21 cellular contexts compared by ENCODE assay signal in genomic region chr1:39754906-39755504, GRCh38. TPM values are rescaled to one million over a fixed set of nuclear protein-coding genes. Genes with fewer than 3 reads are reported as not detected.
DNase-seq lines count a peak whose midpoint lies in the region; ATAC-seq lines count a peak whose summit lies in the region.
"Had no signal": no experiment of that assay in that cellular context is flagged by ENCODE, and none has a peak within 500 bp of the region (broad histone marks: within the 10 kb centered on the region; RNA-seq: fewer than 3 reads in every experiment).

No MANE protein-coding gene starts in this region.

- H3K27ac Mint-ChIP-seq in activated T-helper 2 cell treated with anti-CD3 and anti-CD28 coated beads, Interferon-gamma antibody, Interleukin-2, Interleukin-4, amounts not matched to agents 10 μg/mL and 5 μg/mL and 100 μg/mL, durations not matched to agents 14 hours and 24 hours and 36 hours, result no peak overlapping the region
- H3K27ac Mint-ChIP-seq: activated CD4-positive, alpha-beta T cell treated with anti-CD3 and anti-CD28 coated beads, Interleukin-2, amount 10 ng/mL, durations not matched to agents 7 days and 5 days; CD4-positive, alpha-beta memory T cell; neural progenitor cell; T-cell had no signal

- no peak for ATAC-seq in left lobe of liver
- ATAC-seq in HG03108 (IDR thresholded peaks at IDR 0.05; ENCODE audit: unreplicated experiment), result no peak
- ATAC-seq: foreskin keratinocyte, left colon, T-cell had no signal

- H3K27me3 Mint-ChIP-seq in activated T-helper 2 cell treated with anti-CD3 and anti-CD28 coated beads, Interferon-gamma antibody, Interleukin-2, Interleukin-4, amounts not matched to agents 10 μg/mL and 5 μg/mL and 100 μg/mL, durations not matched to agents 14 hours and 24 hours and 36 hours (ENCODE audit: low read depth), result no peaks in the 10 kb centered on the region
- H3K27me3 Mint-ChIP-seq: activated CD4-positive, alpha-beta T cell treated with anti-CD3 and anti-CD28 coated beads, Interleukin-2, amount 10 ng/mL, durations not matched to agents 7 days and 5 days; CD4-positive, alpha-beta memory T cell; T-cell had no signal

- H3K9me3 Mint-ChIP-seq in activated T-helper 2 cell treated with anti-CD3 and anti-CD28 coated beads, Interferon-gamma antibody, Interleukin-2, Interleukin-4, amounts not matched to agents 10 μg/mL and 5 μg/mL and 100 μg/mL, durations not matched to agents 14 hours and 24 hours and 36 hours, result no peaks in the 10 kb centered on the region
- H3K9me3 Mint-ChIP-seq: activated CD4-positive, alpha-beta T cell treated with anti-CD3 and anti-CD28 coated beads, Interleukin-2, amount 10 ng/mL, durations not matched to agents 7 days and 5 days; CD4-positive, alpha-beta memory T cell; neural progenitor cell; T-cell had no signal

- H3K36me3 Mint-ChIP-seq in activated T-helper 2 cell treated with anti-CD3 and anti-CD28 coated beads, Interferon-gamma antibody, Interleukin-2, Interleukin-4, amounts not matched to agents 10 μg/mL and 5 μg/mL and 100 μg/mL, durations not matched to agents 14 hours and 24 hours and 36 hours (ENCODE audit: low read depth), result peaks cover 57% of the 10 kb centered on the region

- no peaks in the 10 kb centered on the region for H3K4me1 Mint-ChIP-seq in activated T-helper 2 cell treated with anti-CD3 and anti-CD28 coated beads, Interferon-gamma antibody, Interleukin-2, Interleukin-4, amounts not matched to agents 10 μg/mL and 5 μg/mL and 100 μg/mL, durations not matched to agents 14 hours and 24 hours and 36 hours (ENCODE audit: low read depth)
- H3K4me1 Mint-ChIP-seq: activated CD4-positive, alpha-beta T cell treated with anti-CD3 and anti-CD28 coated beads, Interleukin-2, amount 10 ng/mL, durations not matched to agents 7 days and 5 days; neural progenitor cell had no signal

- no peak overlapping the region for H3K4me3 Mint-ChIP-seq in activated T-helper 2 cell treated with anti-CD3 and anti-CD28 coated beads, Interferon-gamma antibody, Interleukin-2, Interleukin-4, amounts not matched to agents 10 μg/mL and 5 μg/mL and 100 μg/mL, durations not matched to agents 14 hours and 24 hours and 36 hours (ENCODE audit: low read depth)
- H3K4me3 Mint-ChIP-seq: activated CD4-positive, alpha-beta T cell treated with anti-CD3 and anti-CD28 coated beads, Interleukin-2, amount 10 ng/mL, durations not matched to agents 7 days and 5 days; CD4-positive, alpha-beta memory T cell; neural progenitor cell; T-cell had no signal

- intact Hi-C loops in activated T-helper 2 cell treated with anti-CD3 and anti-CD28 coated beads, Interferon-gamma antibody, Interleukin-2, Interleukin-4, amounts not matched to agents 10 μg/mL and 5 μg/mL and 100 μg/mL, durations not matched to agents 14 hours and 24 hours and 36 hours (cut with micrococcal nuclease), result loop anchor here (5.0 kb wide), 1 partner anchor 37 kb away; no protein-coding TSS in a partner anchor

- peak; percentile 100 for DNase-seq in COLO668 (lab: John Stamatoyannopoulos, UW; ENCODE audit: unreplicated experiment)
- DNase-seq in NCI-H1092 (lab: John Stamatoyannopoulos, UW), result peak; percentile 95
- DNase-seq in astrocyte of the hippocampus (ENCODE audit: low read depth, low spot score), result peak; percentile 22
- peak; percentile 6 for DNase-seq in left lobe of liver (ENCODE audit: low spot score)
- DNase-seq in foreskin melanocyte, result no peak
- DNase-seq in NCI-H187 (lab: John Stamatoyannopoulos, UW), result no peak
- no peak for DNase-seq in activated T-helper 2 cell treated with anti-CD3 and anti-CD28 coated beads, Interferon-gamma antibody, Interleukin-2, Interleukin-4, amounts not matched to agents 10 μg/mL and 5 μg/mL and 100 μg/mL, durations not matched to agents 14 hours and 24 hours and 36 hours (ENCODE audit: low spot score)
- DNase-seq: activated CD4-positive, alpha-beta T cell treated with anti-CD3 and anti-CD28 coated beads, Interleukin-2, amount 10 ng/mL, durations not matched to agents 7 days and 5 days; activated naive CD4-positive, alpha-beta T cell; activated T-cell treated with anti-CD3 and anti-CD28 coated beads for 4 hours; aorta; CD4-positive, alpha-beta memory T cell; DMS79 treated with DMSO at 0.1 percent for 48 hours; foreskin keratinocyte; left colon; NCI-H2029; NCI-H748 treated with DMSO at 0.1 percent for 48 hours; SIG-M5; T-cell had no signal

RNA-seq across cellular contexts. Expression of gene OXCT2, which starts 16.1 kb away (rescaled TPM):
- not detected for total RNA-seq in left lobe of liver
- 5.5 and 5.6 TPM in 2 replicates for total RNA-seq in activated T-helper 2 cell treated with anti-CD3 and anti-CD28 coated beads, Interferon-gamma antibody, Interleukin-2, Interleukin-4, amounts not matched to agents 10 μg/mL and 5 μg/mL and 100 μg/mL, durations not matched to agents 14 hours and 24 hours and 36 hours
- total RNA-seq: activated CD4-positive, alpha-beta T cell treated with anti-CD3 and anti-CD28 coated beads, Interleukin-2, amount 10 ng/mL, durations not matched to agents 7 days and 5 days had no signal

RNA-seq across cellular contexts. Expression of gene PPIE, which starts 16.3 kb away (rescaled TPM):
- total RNA-seq in left lobe of liver, result 16.6 TPM
- total RNA-seq in activated T-helper 2 cell treated with anti-CD3 and anti-CD28 coated beads, Interferon-gamma antibody, Interleukin-2, Interleukin-4, amounts not matched to agents 10 μg/mL and 5 μg/mL and 100 μg/mL, durations not matched to agents 14 hours and 24 hours and 36 hours, result 63.0 and 67.6 TPM in 2 replicates

RNA-seq across cellular contexts. Expression of gene BMP8B, which starts 33.7 kb away (rescaled TPM):
- total RNA-seq in left lobe of liver, result 0.10 TPM
- total RNA-seq in activated T-helper 2 cell treated with anti-CD3 and anti-CD28 coated beads, Interferon-gamma antibody, Interleukin-2, Interleukin-4, amounts not matched to agents 10 μg/mL and 5 μg/mL and 100 μg/mL, durations not matched to agents 14 hours and 24 hours and 36 hours, result 1.8 and 1.9 TPM in 2 replicates

Comparison
In these comparisons a context has a peak if more than half of its experiments do, and no peak if none do; other contexts are left out.
1. DNase-seq: peak in COLO668 (single experiment), NCI-H1092 (single experiment), astrocyte of the hippocampus (single experiment) and left lobe of liver (single experiment); none in foreskin melanocyte (single experiment), NCI-H187 (0 of 2) and activated T-helper 2 cell treated with anti-CD3 and anti-CD28 coated beads, Interferon-gamma antibody, Interleukin-2, Interleukin-4, amounts not matched to agents 10 μg/mL and 5 μg/mL and 100 μg/mL, durations not matched to agents 14 hours and 24 hours and 36 hours (single experiment).